24 cellular contexts compared by ENCODE assay signal in the genomic region with DNA sequence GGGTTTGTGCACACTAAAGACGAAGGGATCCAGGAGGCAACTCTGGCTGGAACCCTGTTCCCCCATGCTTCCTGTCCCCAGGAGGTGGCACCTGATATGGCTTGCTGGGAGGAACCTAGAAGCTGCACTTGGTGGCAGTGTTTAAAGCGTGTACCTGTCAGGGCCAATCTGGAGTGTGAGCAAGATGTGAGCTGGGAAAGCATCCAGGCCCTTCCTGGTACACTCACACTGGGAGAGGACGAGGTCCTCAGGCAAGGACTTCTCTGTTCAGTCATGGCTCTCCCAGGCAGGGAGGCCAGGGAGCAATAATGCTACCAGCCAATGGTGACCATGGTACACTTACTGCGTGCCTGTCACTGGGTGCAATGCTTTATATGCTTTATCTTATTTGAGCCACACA.
DNase-seq lines count a peak whose midpoint lies in the region; ATAC-seq and TF ChIP-seq lines count a peak whose summit lies in the region.
"Had no signal": no experiment of that assay in that cellular context is flagged by ENCODE, and none has a peak within 500 bp of the region (broad histone marks: within the 10 kb centered on the region; RNA-seq: fewer than 3 reads in every experiment).

No MANE protein-coding gene starts in this region.

- in situ Hi-C loops in ACHN (cut with HindIII; ENCODE audit: low pct_ligation_motif_present, low pct_unique_long_range_greater_than_20kb, low sequenced_read_pairs), result no loop called here

- H3K27ac ChIP-seq in right atrium auricular region (no peak overlapping the region), left ventricle myocardium inferior (replicated peaks) (no peak overlapping the region), body of pancreas (no peak overlapping the region)
- H3K27ac ChIP-seq: BLaER1, SJSA1 had no signal

- no peak for TF ChIP-seq CTCF in right atrium auricular region (IDR thresholded peaks at IDR 0.05)
- TF ChIP-seq CTCF in left ventricle myocardium inferior (IDR thresholded peaks at IDR 0.05; ENCODE audit: borderline replicate concordance), result no peak
- TF ChIP-seq CTCF in body of pancreas (IDR thresholded peaks at IDR 0.05), result no peak

- ATAC-seq in Right ventricle myocardium inferior (peak; percentile 76), body of pancreas (no peak)
- ATAC-seq: PC-3 had no signal

- H3K27me3 ChIP-seq in right atrium auricular region, result no peaks in the 10 kb centered on the region
- H3K27me3 ChIP-seq in left ventricle myocardium inferior (ENCODE audit: low read depth), result peaks cover 45% of the 10 kb centered on the region
- no peaks in the 10 kb centered on the region for H3K27me3 ChIP-seq in body of pancreas
- H3K27me3 ChIP-seq: BLaER1, SJSA1 had no signal

- H3K9me3 ChIP-seq in right atrium auricular region (no peaks in the 10 kb centered on the region), left ventricle myocardium inferior (replicated peaks) (no peaks in the 10 kb centered on the region), body of pancreas (no peaks in the 10 kb centered on the region)
- H3K9me3 ChIP-seq: BLaER1, SJSA1 had no signal

- WGBS in body of pancreas, 2 donors, result 61 to 72% methylated on average over 4 of the region's 4 CpGs

- no peak for TF ChIP-seq POLR2A in body of pancreas (IDR thresholded peaks at IDR 0.05)

- intact Hi-C loops in Right ventricle myocardium inferior (cut with DNase I) (no loop called here), left ventricle myocardium inferior (cut with micrococcal nuclease) (no loop called here), body of pancreas (cut with DNase I) (no loop called here)

- no peak overlapping the region for H3K4me3 ChIP-seq in right atrium auricular region
- H3K4me3 ChIP-seq in left ventricle myocardium inferior, result no peak overlapping the region
- no peak overlapping the region for H3K4me3 ChIP-seq in body of pancreas
- H3K4me3 ChIP-seq: BLaER1, SJSA1 had no signal

- no peaks in the 10 kb centered on the region for H3K36me3 ChIP-seq in right atrium auricular region
- no peaks in the 10 kb centered on the region for H3K36me3 ChIP-seq in left ventricle myocardium inferior
- H3K36me3 ChIP-seq in body of pancreas (replicated peaks in 1 of 2; ENCODE audit: insufficient read depth in 1 of 2, low read depth in 2 of 2), result no peaks in the 10 kb centered on the region
- H3K36me3 ChIP-seq: BLaER1, SJSA1 had no signal

- DNase-seq in Right ventricle myocardium inferior (ENCODE audit: missing footprints), result no peak
- no peak for DNase-seq in right atrium auricular region (ENCODE audit: low spot score)
- peak; percentile 59 for DNase-seq in cerebellum (ENCODE audit: low spot score)
- peak; percentile 22 for DNase-seq in left ventricle myocardium inferior
- peak; percentile 2 for DNase-seq in pons (ENCODE audit: low spot score)
- DNase-seq in body of pancreas, result no peak
- DNase-seq in ACHN, result no peak
- DNase-seq in mesenteric fat pad (ENCODE audit: low spot score), result no peak
- DNase-seq: 8988T; CD4-positive, CD25-positive, alpha-beta regulatory T cell; DMS153; DND-41; NCI-H1048; NCI-H1436; NCI-H187; NCI-H2081 treated with DMSO at 0.1 percent for 48 hours; NCI-H2171 treated with DMSO at 0.1 percent for 48 hours; NCI-H345; NCI-H510A treated with DMSO at 0.1 percent for 48 hours; NCI-H748 treated with DMSO at 0.1 percent for 48 hours; NK-92 treated with Interleukin-12 subunit alpha and Interleukin-12 subunit beta, amount 100 ng/mL, for 24 hours; PC-3 had no signal

- peaks cover 0 to 8% of the 10 kb centered on the region in 2 donors for H3K4me1 ChIP-seq in right atrium auricular region
- H3K4me1 ChIP-seq in left ventricle myocardium inferior, result peaks cover 12% of the 10 kb centered on the region
- no peaks in the 10 kb centered on the region for H3K4me1 ChIP-seq in body of pancreas
- H3K4me1 ChIP-seq: SJSA1 had no signal

Comparison
In these comparisons a context has a peak if more than half of its experiments do, and no peak if none do; other contexts are left out.
1. DNase-seq: peak in cerebellum (single experiment), left ventricle myocardium inferior (single experiment) and pons (single experiment); none in Right ventricle myocardium inferior (single experiment), right atrium auricular region (single experiment), body of pancreas (0 of 4), ACHN (single experiment) and mesenteric fat pad (single experiment).